ENCODE assay signal across 8 cellular contexts in genomic region chr10:119489572-119490326, GRCh38. TPM values are rescaled to one million over a fixed set of nuclear protein-coding genes. Genes with fewer than 3 reads are reported as not detected.
A peak's percentile ranks its signal among the peaks of the same experiment; 100 is the strongest.
DNase-seq lines count a peak whose midpoint lies in the region; ATAC-seq and TF ChIP-seq lines count a peak whose summit lies in the region.

No MANE protein-coding gene starts in this region.

- H3K9me3 ChIP-seq in right cardiac atrium (ENCODE audit: control insufficient read depth, low read length) (no peaks in the 10 kb centered on the region), smooth muscle cell (replicated peaks; ENCODE audit: low read depth) (no peaks in the 10 kb centered on the region)

- peak overlapping the region; percentile 72 for H2AFZ ChIP-seq in smooth muscle cell (ENCODE audit: low read depth)

- H3F3A ChIP-seq in smooth muscle cell (ENCODE audit: low read depth): peaks cover 16% of the 10 kb centered on the region

- DNase-seq in CD1c-positive myeloid dendritic cell (ENCODE audit: extremely low spot score): peak; percentile 14
- DNase-seq in RPMI8226: peak; percentile 54
- DNase-seq in activated naive CD4-positive, alpha-beta T cell treated with anti-CD3 and anti-CD28 coated beads for 36 hours: peak; percentile 71
- DNase-seq in right cardiac atrium: peak; percentile 53 to 83 (median 79)
- peak; percentile 7 for DNase-seq in smooth muscle cell (lab: John Stamatoyannopoulos, UW; ENCODE audit: unreplicated experiment)

- H3K27ac Mint-ChIP-seq in activated naive CD4-positive, alpha-beta T cell treated with anti-CD3 and anti-CD28 coated beads for 36 hours: peak overlapping the region; percentile 91

- H3K4me3 ChIP-seq in right cardiac atrium (ENCODE audit: low read length): no peak overlapping the region
- H3K4me3 ChIP-seq in smooth muscle cell: peak overlapping the region; percentile 46

- peaks cover 48% of the 10 kb centered on the region for H3K4me1 Mint-ChIP-seq in activated naive CD4-positive, alpha-beta T cell treated with anti-CD3 and anti-CD28 coated beads for 36 hours (ENCODE audit: low read depth)

- H4K20me1 ChIP-seq in smooth muscle cell (ENCODE audit: low read depth): no peaks in the 10 kb centered on the region

- H3K36me3 Mint-ChIP-seq in activated naive CD4-positive, alpha-beta T cell treated with anti-CD3 and anti-CD28 coated beads for 36 hours (ENCODE audit: low read depth): no peaks in the 10 kb centered on the region

- no peaks in the 10 kb centered on the region for H3K9me3 Mint-ChIP-seq in activated naive CD4-positive, alpha-beta T cell treated with anti-CD3 and anti-CD28 coated beads for 36 hours

- H3K27me3 ChIP-seq in right cardiac atrium (ENCODE audit: control insufficient read depth, insufficient read depth): no peaks in the 10 kb centered on the region
- H3K27me3 ChIP-seq in smooth muscle cell (ENCODE audit: low read depth): no peaks in the 10 kb centered on the region

- no peak overlapping the region for H3K27ac ChIP-seq in right cardiac atrium (ENCODE audit: low read length)
- no peak overlapping the region for H3K27ac ChIP-seq in smooth muscle cell (ENCODE audit: low read depth)

- 20% methylated on average over 19 of the region's 19 CpGs for WGBS in right cardiac atrium
- 29% methylated on average over 19 of the region's 19 CpGs for WGBS in smooth muscle cell (ENCODE audit: low lambda C conversion rate)

- H3K9ac ChIP-seq in smooth muscle cell (ENCODE audit: low read depth): no peak overlapping the region

- intact Hi-C loops in activated naive CD4-positive, alpha-beta T cell treated with anti-CD3 and anti-CD28 coated beads for 36 hours (cut with micrococcal nuclease): loop anchor here (1.0 to 10.0 kb wide), 4 partner anchors 11 to 735 kb away; partner anchors contain the start of gene CACUL1
- intact Hi-C loops in right cardiac atrium (cut with DNase I): no loop called here

- no peaks in the 10 kb centered on the region for H3K79me2 ChIP-seq in smooth muscle cell (ENCODE audit: low read depth)

- peaks cover under 1% of the 10 kb centered on the region for H3K4me1 ChIP-seq in right cardiac atrium (ENCODE audit: control insufficient read depth, insufficient read depth, low read length)
- H3K4me1 ChIP-seq in smooth muscle cell (ENCODE audit: low read depth): no peaks in the 10 kb centered on the region

- TF ChIP-seq CTCF in smooth muscle cell (IDR thresholded peaks at IDR 0.05; ENCODE audit: borderline replicate concordance, insufficient read depth, poor library complexity, severe bottlenecking): peak; percentile 71

- no peaks in the 10 kb centered on the region for H3K36me3 ChIP-seq in smooth muscle cell (ENCODE audit: low read depth)

- CTCF ChIA-PET in activated naive CD4-positive, alpha-beta T cell treated with anti-CD3 and anti-CD28 coated beads for 36 hours (lab: Charles Lee): interaction anchor here (0.6 to 5.3 kb wide), 15 partner anchors 10 to 455 kb away, joined by 3 to 39 read pairs (median 4); partner anchors contain the start of gene RGS10

- ATAC-seq in GM18909 (IDR thresholded peaks at IDR 0.05; ENCODE audit: poor library complexity, unreplicated experiment): peak; percentile 82
- peak; percentile 83 for ATAC-seq in HG03108 (IDR thresholded peaks at IDR 0.05; ENCODE audit: unreplicated experiment)
- peak; percentile 61 to 73 for ATAC-seq in right cardiac atrium
- ATAC-seq in GM18520 (IDR thresholded peaks at IDR 0.05; ENCODE audit: unreplicated experiment): no peak

- no peaks in the 10 kb centered on the region for H3K27me3 Mint-ChIP-seq in activated naive CD4-positive, alpha-beta T cell treated with anti-CD3 and anti-CD28 coated beads for 36 hours (ENCODE audit: low read depth)

- H3K4me3 Mint-ChIP-seq in activated naive CD4-positive, alpha-beta T cell treated with anti-CD3 and anti-CD28 coated beads for 36 hours: peak overlapping the region; percentile 79

- H3K4me2 ChIP-seq in smooth muscle cell: peak overlapping the region; percentile 88

RNA-seq across cellular contexts. Expression of gene RGS10, which starts 52.8 kb away (rescaled TPM):
- 100 to 1,000 TPM; 234 to 240 TPM for total RNA-seq in activated naive CD4-positive, alpha-beta T cell treated with anti-CD3 and anti-CD28 coated beads for 36 hours
- total RNA-seq in right cardiac atrium: 1 to 10 TPM; 4.2 to 7.8 (median 6.8) TPM
- 6.0 TPM for polyA plus RNA-seq in right cardiac atrium
- 72.5 and 81.1 TPM in 2 replicates for total RNA-seq in smooth muscle cell
- polyA plus RNA-seq in smooth muscle cell: 31.6 and 40.2 TPM in 2 replicates

Comparison
In these comparisons a context has a peak if more than half of its experiments do, and no peak if none do; other contexts are left out.
1. DNase-seq: peak in every context shown above with its lines; median percentile 79 in right cardiac atrium; 71 in activated naive CD4-positive, alpha-beta T cell treated with anti-CD3 and anti-CD28 coated beads for 36 hours; 54 in RPMI8226; 14 in CD1c-positive myeloid dendritic cell; 7 in smooth muscle cell.